ENCODE assay signal across 11 cellular contexts in genomic region chr3:157335677-157336076, GRCh38.
DNase-seq lines count a peak whose midpoint lies in the region; ATAC-seq and TF ChIP-seq lines count a peak whose summit lies in the region.
"Had no signal": no experiment of that assay in that cellular context is flagged by ENCODE, and none has a peak within 500 bp of the region (broad histone marks: within the 10 kb centered on the region; RNA-seq: fewer than 3 reads in every experiment).

No MANE protein-coding gene starts in this region.

- H3K27ac Mint-ChIP-seq in natural killer cell treated with Interleukin-12 subunit alpha and Interleukin-12 subunit beta and Interleukin-15 and Interleukin-18, amount 100 ng/mL, for 72 hours: no peak overlapping the region
- H3K27ac Mint-ChIP-seq: CD14-positive monocyte had no signal

- H3K4me1 Mint-ChIP-seq in natural killer cell treated with Interleukin-12 subunit alpha and Interleukin-12 subunit beta and Interleukin-15 and Interleukin-18, amount 100 ng/mL, for 72 hours (ENCODE audit: low read depth in 2 of 2): no peaks in the 10 kb centered on the region
- H3K4me1 Mint-ChIP-seq: CD14-positive monocyte had no signal

- no peaks in the 10 kb centered on the region for H3K36me3 Mint-ChIP-seq in natural killer cell treated with Interleukin-12 subunit alpha and Interleukin-12 subunit beta and Interleukin-15 and Interleukin-18, amount 100 ng/mL, for 72 hours
- H3K36me3 Mint-ChIP-seq: CD14-positive monocyte had no signal

- no peaks in the 10 kb centered on the region for H3K27me3 Mint-ChIP-seq in natural killer cell treated with Interleukin-12 subunit alpha and Interleukin-12 subunit beta and Interleukin-15 and Interleukin-18, amount 100 ng/mL, for 72 hours

- no peak overlapping the region for H3K4me3 Mint-ChIP-seq in natural killer cell treated with Interleukin-12 subunit alpha and Interleukin-12 subunit beta and Interleukin-15 and Interleukin-18, amount 100 ng/mL, for 72 hours
- H3K4me3 Mint-ChIP-seq: CD14-positive monocyte had no signal

- H3K4me3 ChIP-seq in astrocyte of the cerebellum (ENCODE audit: low read depth, low read length): no peak overlapping the region

- H3K9me3 Mint-ChIP-seq in natural killer cell treated with Interleukin-12 subunit alpha and Interleukin-12 subunit beta and Interleukin-15 and Interleukin-18, amount 100 ng/mL, for 72 hours: no peaks in the 10 kb centered on the region

- peak; percentile 63 for DNase-seq in ACHN
- DNase-seq in HT1080 (ENCODE audit: low read depth): peak; percentile 97
- DNase-seq in astrocyte of the cerebellum (ENCODE audit: low read depth): peak; percentile 73
- peak; percentile 29 for DNase-seq in inferior parietal cortex (ENCODE audit: extremely low spot score)
- DNase-seq in natural killer cell treated with Interleukin-12 subunit alpha and Interleukin-12 subunit beta and Interleukin-15 and Interleukin-18, amount 100 ng/mL, for 72 hours (ENCODE audit: low spot score): no peak
- DNase-seq in NOMO-1 treated with DMSO at 0.1 percent for 48 hours (lab: John Stamatoyannopoulos, UW; ENCODE audit: unreplicated experiment): no peak
- DNase-seq: activated CD4-positive, alpha-beta T cell treated with anti-CD3 and anti-CD28 coated beads, Interleukin-2, amount 50 U/mL, for 4 hours; stimulated activated naive CD4-positive, alpha-beta T cell treated with Interleukin-2 at 50 U/mL for 16 hours had no signal

- no peak for ATAC-seq in HG03108 (IDR thresholded peaks at IDR 0.05; ENCODE audit: unreplicated experiment)
- ATAC-seq in natural killer cell treated with Interleukin-12 subunit alpha and Interleukin-12 subunit beta and Interleukin-15 and Interleukin-18, amount 100 ng/mL, for 72 hours: no peak
- no peak for ATAC-seq in HG02588 (IDR thresholded peaks at IDR 0.05; ENCODE audit: unreplicated experiment)

- TF ChIP-seq CTCF in astrocyte of the cerebellum (IDR thresholded peaks at IDR 0.05; ENCODE audit: low read depth, low read length, missing control alignments): no peak

- in situ Hi-C loops in ACHN (cut with HindIII; ENCODE audit: low pct_ligation_motif_present, low pct_unique_long_range_greater_than_20kb, low sequenced_read_pairs): no loop called here
- in situ Hi-C loops in astrocyte of the cerebellum (cut with HindIII; ENCODE audit: low sequenced_read_pairs): no loop called here

Comparison
In these comparisons a context has a peak if more than half of its experiments do, and no peak if none do; other contexts are left out.
1. DNase-seq: peak in ACHN (single experiment), HT1080 (single experiment), astrocyte of the cerebellum (single experiment) and inferior parietal cortex (single experiment); none in natural killer cell treated with Interleukin-12 subunit alpha and Interleukin-12 subunit beta and Interleukin-15 and Interleukin-18, amount 100 ng/mL, for 72 hours (single experiment) and NOMO-1 treated with DMSO at 0.1 percent for 48 hours (single experiment).